9 cellular contexts compared by ENCODE assay signal in genomic region chr13:106493569-106493968, GRCh38. TPM values are rescaled to one million over a fixed set of nuclear protein-coding genes. Genes with fewer than 3 reads are reported as not detected.
DNase-seq lines count a peak whose midpoint lies in the region; ATAC-seq and TF ChIP-seq lines count a peak whose summit lies in the region.
"Had no signal": no experiment of that assay in that cellular context is flagged by ENCODE, and none has a peak within 500 bp of the region (broad histone marks: within the 10 kb centered on the region; RNA-seq: fewer than 3 reads in every experiment).

No MANE protein-coding gene starts in this region.

- H3K36me3 ChIP-seq in stomach (peaks cover 13 to 42% (median 38%) of the 10 kb centered on the region in 4 donors), neural progenitor cell (peaks cover 23% of the 10 kb centered on the region)

- no peak overlapping the region for H3K27ac Mint-ChIP-seq in natural killer cell treated with Interleukin-12 subunit alpha and Interleukin-12 subunit beta and Interleukin-15 and Interleukin-18, amount 100 ng/mL, for 72 hours
- no peak overlapping the region for H3K27ac Mint-ChIP-seq in neural progenitor cell

- TF ChIP-seq EP300 in stomach (IDR thresholded peaks at IDR 0.05) = no peak

- peaks cover 47 to 65% of the 10 kb centered on the region in 2 donors for H3K27me3 Mint-ChIP-seq in natural killer cell treated with Interleukin-12 subunit alpha and Interleukin-12 subunit beta and Interleukin-15 and Interleukin-18, amount 100 ng/mL, for 72 hours
- H3K27me3 Mint-ChIP-seq in neural progenitor cell (ENCODE audit: insufficient read depth, low read depth) = peaks cover 3% of the 10 kb centered on the region

- H3K4me3 ChIP-seq in NB4 (ENCODE audit: low read depth, low read length) = peak overlapping the region; percentile 54
- H3K4me3 ChIP-seq in stomach = no peak overlapping the region
- H3K4me3 ChIP-seq in neural progenitor cell = no peak overlapping the region
- H3K4me3 ChIP-seq: vagina had no signal

- no peaks in the 10 kb centered on the region for H3K9me3 ChIP-seq in stomach
- H3K9me3 ChIP-seq in neural progenitor cell (ENCODE audit: low read depth) = no peaks in the 10 kb centered on the region
- H3K9me3 ChIP-seq: vagina had no signal

- peaks cover 72% of the 10 kb centered on the region for H3K79me2 ChIP-seq in neural progenitor cell (ENCODE audit: low read depth)

- H3K36me3 Mint-ChIP-seq in natural killer cell treated with Interleukin-12 subunit alpha and Interleukin-12 subunit beta and Interleukin-15 and Interleukin-18, amount 100 ng/mL, for 72 hours = no peaks in the 10 kb centered on the region
- peaks cover 59% of the 10 kb centered on the region for H3K36me3 Mint-ChIP-seq in neural progenitor cell

- H3K27me3 ChIP-seq in stomach (no peaks in the 10 kb centered on the region), neural progenitor cell (no peaks in the 10 kb centered on the region)
- H3K27me3 ChIP-seq: vagina had no signal

- peak; percentile 98 for DNase-seq in NB4 (ENCODE audit: low read depth)
- no peak for DNase-seq in natural killer cell treated with Interleukin-12 subunit alpha and Interleukin-12 subunit beta and Interleukin-15 and Interleukin-18, amount 100 ng/mL, for 72 hours (ENCODE audit: low spot score)
- DNase-seq in stomach = no peak
- DNase-seq in NK-92 treated with Interleukin-12 subunit alpha and Interleukin-12 subunit beta, amount 100 ng/mL, for 24 hours (lab: John Stamatoyannopoulos, UW) = no peak
- DNase-seq in mucosa of gallbladder (ENCODE audit: low spot score) = no peak
- DNase-seq in neural progenitor cell (ENCODE audit: low spot score) = no peak

- H3K9me3 Mint-ChIP-seq in natural killer cell treated with Interleukin-12 subunit alpha and Interleukin-12 subunit beta and Interleukin-15 and Interleukin-18, amount 100 ng/mL, for 72 hours = no peaks in the 10 kb centered on the region
- H3K9me3 Mint-ChIP-seq in neural progenitor cell = no peaks in the 10 kb centered on the region

- no peak overlapping the region for H3K4me3 Mint-ChIP-seq in natural killer cell treated with Interleukin-12 subunit alpha and Interleukin-12 subunit beta and Interleukin-15 and Interleukin-18, amount 100 ng/mL, for 72 hours
- H3K4me3 Mint-ChIP-seq in neural progenitor cell = no peak overlapping the region

- no peak overlapping the region for H3K4me2 ChIP-seq in neural progenitor cell

- TF ChIP-seq POLR2A in NB4 (IDR thresholded peaks at IDR 0.05; ENCODE audit: extremely low read depth, insufficient read length) (no peak), stomach (IDR thresholded peaks at IDR 0.05) (no peak)

- H3K4me1 Mint-ChIP-seq in natural killer cell treated with Interleukin-12 subunit alpha and Interleukin-12 subunit beta and Interleukin-15 and Interleukin-18, amount 100 ng/mL, for 72 hours (ENCODE audit: low read depth in 2 of 2) = peaks cover 16 to 24% of the 10 kb centered on the region in 2 donors
- H3K4me1 Mint-ChIP-seq in neural progenitor cell = peaks cover 54% of the 10 kb centered on the region

- intact Hi-C loops in stomach (cut with DNase I; ENCODE audit: low total_unique reads) = no loop called here

- no peak overlapping the region for H3K9ac ChIP-seq in neural progenitor cell

- H3K27ac ChIP-seq in stomach (no peak overlapping the region), neural progenitor cell (no peak overlapping the region)
- H3K27ac ChIP-seq: vagina had no signal

- WGBS in stomach, 5 donors = 76 to 81% (median 77%) methylated on average over 13 of the region's 13 CpGs

- H2AFZ ChIP-seq in neural progenitor cell (replicated peaks) = no peak overlapping the region

- peaks cover 0 to 64% (median 15%) of the 10 kb centered on the region in 4 donors for H3K4me1 ChIP-seq in stomach
- peaks cover 14% of the 10 kb centered on the region for H3K4me1 ChIP-seq in neural progenitor cell

- H3F3A ChIP-seq in neural progenitor cell (ENCODE audit: low read depth) = peaks cover 73% of the 10 kb centered on the region

- ATAC-seq in GM18520 (IDR thresholded peaks at IDR 0.05; ENCODE audit: unreplicated experiment) (peak; percentile 52), HG02588 (IDR thresholded peaks at IDR 0.05; ENCODE audit: unreplicated experiment) (peak; percentile 78)
- peak; percentile 48 to 53 for ATAC-seq in natural killer cell treated with Interleukin-12 subunit alpha and Interleukin-12 subunit beta and Interleukin-15 and Interleukin-18, amount 100 ng/mL, for 72 hours

- H4K20me1 ChIP-seq in neural progenitor cell (ENCODE audit: low read depth) = peaks cover 100% of the 10 kb centered on the region

- TF ChIP-seq CTCF in NB4 (IDR thresholded peaks at IDR 0.05; ENCODE audit: low read depth, low read length) (no peak), stomach (IDR thresholded peaks at IDR 0.05) (no peak), neural progenitor cell (IDR thresholded peaks at IDR 0.05) (no peak)

RNA-seq across cellular contexts. Expression of gene EFNB2, which starts 41.9 kb away (rescaled TPM):
- total RNA-seq in natural killer cell treated with Interleukin-12 subunit alpha and Interleukin-12 subunit beta and Interleukin-15 and Interleukin-18, amount 100 ng/mL, for 72 hours = under 1 TPM; 0.26 to 0.28 TPM
- 10 to 100 TPM; 11.6 to 48.7 (median 19.0) TPM for total RNA-seq in stomach
- 1 to 10 TPM; 3.0 to 7.3 (median 7.2) TPM for polyA plus RNA-seq in stomach
- total RNA-seq in mucosa of gallbladder = 12.9 TPM
- 88.7 and 101 TPM in 2 replicates for total RNA-seq in neural progenitor cell (ENCODE audit: low replicate concordance)

Comparison
In these comparisons a context has a peak if more than half of its experiments do, and no peak if none do; other contexts are left out.
1. RNA of gene EFNB2, which starts 41.9 kb away (total RNA-seq): 88.7 to 101 TPM in neural progenitor cell, 11.6 to 48.7 TPM in stomach and 12.9 TPM in mucosa of gallbladder (single experiment); 0.26 to 0.28 TPM in natural killer cell treated with Interleukin-12 subunit alpha and Interleukin-12 subunit beta and Interleukin-15 and Interleukin-18, amount 100 ng/mL, for 72 hours; every median in the first group is over 4 times any median in the second.
2. Peak in every context shown above with its lines, with median percentiles within 50 percentile points of each other: ATAC-seq.